Comparison of ENCODE assay signal across 8 cellular contexts in the genomic region with DNA sequence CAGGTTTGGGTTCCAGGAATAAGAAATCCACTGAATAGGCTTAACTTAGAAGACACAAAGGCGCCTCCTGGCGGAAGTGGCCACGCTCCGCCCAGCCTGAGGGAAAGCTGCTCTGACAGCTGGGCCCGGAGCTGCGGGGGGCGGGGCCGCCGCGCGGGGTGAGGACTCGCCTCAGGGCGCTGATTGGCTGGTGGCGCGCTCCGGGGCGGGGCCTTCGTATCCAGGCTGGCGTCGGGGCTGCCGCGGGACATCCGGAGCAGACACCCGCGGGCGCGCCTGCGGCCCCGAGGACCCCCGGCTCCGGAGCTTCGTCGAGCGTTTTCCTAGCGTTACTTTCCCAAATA. TPM values are rescaled to one million over a fixed set of nuclear protein-coding genes. Genes with fewer than 3 reads are reported as not detected.
DNase-seq lines count a peak whose midpoint lies in the region; ATAC-seq and TF ChIP-seq lines count a peak whose summit lies in the region.
"Not testable (repeated sequence)": the region's sequence is repeated elsewhere in the genome, so short reads cannot be mapped to it uniquely, and the experiment has no call there.

No MANE protein-coding gene starts in this region.

- no CpG with 5 or more reads among the region's 35 CpGs for WGBS in upper lobe of left lung, 2 donors

- not testable (repeated sequence) for H3K4me2 ChIP-seq in osteoblast (ENCODE audit: insufficient read depth, low read length)

- CTCF ChIA-PET in RWPE1 (lab: Yijun Ruan, JAX) = not testable (repeated sequence)

- TF ChIP-seq CTCF in RWPE1 (conservative IDR thresholded peaks at IDR 0.05; ENCODE audit: low read depth); osteoblast (IDR thresholded peaks at IDR 0.05; ENCODE audit: extremely low read depth, low read depth, low read length): not testable (repeated sequence)
- peak in 1 of 6 experiments; percentile 2 for TF ChIP-seq CTCF in upper lobe of left lung (IDR thresholded peaks at IDR 0.05)

- ATAC-seq in GM18867 (IDR thresholded peaks at IDR 0.05; ENCODE audit: unreplicated experiment) = peak; percentile 78
- peak; percentile 75 for ATAC-seq in GM21723 (IDR thresholded peaks at IDR 0.05; ENCODE audit: unreplicated experiment)
- peak; percentile 73 for ATAC-seq in HG03108 (IDR thresholded peaks at IDR 0.05; ENCODE audit: unreplicated experiment)
- peak; percentile 92 for ATAC-seq in left ventricle myocardium superior
- peak; percentile 96 to 97 for ATAC-seq in upper lobe of left lung (ENCODE audit: low FRiP score in 2 of 2)

- POLR2A ChIA-PET in RWPE1 (lab: Yijun Ruan, JAX; ENCODE audit: low non-redundant PET) = not testable (repeated sequence)

- H3K4me1 ChIP-seq in adipocyte (ENCODE audit: control insufficient read depth, insufficient read depth, low read length); osteoblast (ENCODE audit: insufficient read depth, low read length); upper lobe of left lung: not testable (repeated sequence)

- intact Hi-C loops in left ventricle myocardium superior (cut with micrococcal nuclease) = not testable (repeated sequence)

- not testable (repeated sequence) for H3K36me3 ChIP-seq in adipocyte (ENCODE audit: control insufficient read depth, insufficient read depth, low read length, severe bottlenecking); osteoblast (ENCODE audit: insufficient read depth, low read length); upper lobe of left lung

- H3K4me3 ChIP-seq in adipocyte (ENCODE audit: low read length) = peak overlapping the region; percentile 70
- peak overlapping the region; percentile 58 for H3K4me3 ChIP-seq in osteoblast (ENCODE audit: insufficient read depth, low read length)
- peak overlapping the region in 2 of 4 donors; percentile 51 to 57 for H3K4me3 ChIP-seq in upper lobe of left lung

- not testable (repeated sequence) for H3K9me3 ChIP-seq in adipocyte (ENCODE audit: control insufficient read depth, low read length); osteoblast (ENCODE audit: low read depth, low read length); upper lobe of left lung

- not testable (repeated sequence) for DNase-seq in RWPE1 (ENCODE audit: low spot score); adipocyte (ENCODE audit: low read depth); left ventricle myocardium superior; osteoblast (ENCODE audit: insufficient read length, low spot score, missing footprints); upper lobe of left lung

- not testable (repeated sequence) for H3K27me3 ChIP-seq in adipocyte (replicated peaks; ENCODE audit: control insufficient read depth, insufficient read depth, low read length); osteoblast (ENCODE audit: insufficient read depth, low read length); upper lobe of left lung

- TF ChIP-seq EP300 in upper lobe of left lung (IDR thresholded peaks at IDR 0.05) = not testable (repeated sequence)

- not testable (repeated sequence) for H2AFZ ChIP-seq in osteoblast (ENCODE audit: low read length)

- not testable (repeated sequence) for H3K79me2 ChIP-seq in osteoblast (ENCODE audit: insufficient read depth, low read length)

- not testable (repeated sequence) for TF ChIP-seq POLR2A in upper lobe of left lung (IDR thresholded peaks at IDR 0.05)

- H3K9ac ChIP-seq in adipocyte (ENCODE audit: low read length) = not testable (repeated sequence)

- not testable (repeated sequence) for H4K20me1 ChIP-seq in osteoblast (ENCODE audit: insufficient read depth, low read length)

- peak overlapping the region; percentile 94 for H3K27ac ChIP-seq in RWPE1
- H3K27ac ChIP-seq in osteoblast (ENCODE audit: low read depth, low read length) = not testable (repeated sequence)
- H3K27ac ChIP-seq in upper lobe of left lung = peak overlapping the region; percentile 65 to 94 (median 91)

RNA-seq across cellular contexts. Expression of a gene that starts 22.4 kb away (rescaled TPM):
- total RNA-seq in left ventricle myocardium superior (22.3 TPM), osteoblast (19.4 and 22.1 TPM in 2 replicates), upper lobe of left lung (100 to 1,000 TPM in 2 of 6 donors, 10 to 100 TPM in 4; 23.9 to 417 (median 54.5) TPM)

RNA-seq across cellular contexts. Expression of a gene that starts 31.7 kb away (rescaled TPM):
- total RNA-seq in left ventricle myocardium superior (24.4 TPM), osteoblast (43.9 and 45.6 TPM in 2 replicates), upper lobe of left lung (100 to 1,000 TPM in 4 of 6 donors, 10 to 100 TPM in 2; 85.0 to 279 (median 124) TPM)

RNA-seq across cellular contexts. Expression of a gene that starts 53.9 kb away (rescaled TPM):
- 25.3 TPM for total RNA-seq in left ventricle myocardium superior
- total RNA-seq in osteoblast = 33.0 and 38.4 TPM in 2 replicates
- 100 to 1,000 TPM in 1 of 6 donors, 10 to 100 TPM in 5; 33.0 to 116 (median 47.9) TPM for total RNA-seq in upper lobe of left lung
